8 cellular contexts compared by ENCODE assay signal in genomic region chr11:66958956-66959274, GRCh38. TPM values are rescaled to one million over a fixed set of nuclear protein-coding genes. Genes with fewer than 3 reads are reported as not detected.
DNase-seq lines count a peak whose midpoint lies in the region; ATAC-seq and TF ChIP-seq lines count a peak whose summit lies in the region.
"Had no signal": no experiment of that assay in that cellular context is flagged by ENCODE, and none has a peak within 500 bp of the region (broad histone marks: within the 10 kb centered on the region; RNA-seq: fewer than 3 reads in every experiment).

No MANE protein-coding gene starts in this region.

- peaks cover 1% of the 10 kb centered on the region for H3K27me3 Mint-ChIP-seq in activated CD8-positive, alpha-beta T cell treated with anti-CD3 and anti-CD28 coated beads for 36 hours

- H3K4me2 ChIP-seq in smooth muscle cell, result peak overlapping the region; percentile 83

- DNase-seq in HFF-Myc (ENCODE audit: extremely low read depth, low read depth) (no peak), right cardiac atrium (no peak), smooth muscle cell (lab: John Stamatoyannopoulos, UW; ENCODE audit: unreplicated experiment) (no peak), kidney glomerular epithelial cell (lab: John Stamatoyannopoulos, UW) (no peak)
- no peak for DNase-seq in activated CD8-positive, alpha-beta T cell treated with anti-CD3 and anti-CD28 coated beads for 36 hours

- peak overlapping the region; percentile 78 for H3K27ac Mint-ChIP-seq in activated CD8-positive, alpha-beta T cell treated with anti-CD3 and anti-CD28 coated beads for 36 hours

- H3K27ac ChIP-seq in right cardiac atrium (ENCODE audit: low read length) (peak overlapping the region; percentile 61), smooth muscle cell (ENCODE audit: low read depth) (peak overlapping the region; percentile 31)

- no peaks in the 10 kb centered on the region for H3K36me3 ChIP-seq in smooth muscle cell (ENCODE audit: low read depth)

- H3K9me3 ChIP-seq in right cardiac atrium (ENCODE audit: control insufficient read depth, low read length) (no peaks in the 10 kb centered on the region), smooth muscle cell (replicated peaks; ENCODE audit: low read depth) (no peaks in the 10 kb centered on the region)

- TF ChIP-seq CTCF in HFF-Myc (IDR thresholded peaks at IDR 0.05; ENCODE audit: low read depth, low read length, missing control alignments) (no peak), smooth muscle cell (IDR thresholded peaks at IDR 0.05; ENCODE audit: borderline replicate concordance, insufficient read depth, poor library complexity, severe bottlenecking) (no peak)
- TF ChIP-seq CTCF in activated CD8-positive, alpha-beta T cell treated with anti-CD3 and anti-CD28 coated beads for 36 hours (IDR thresholded peaks at IDR 0.05), result no peak

- POLR2A ChIA-PET in activated CD8-positive, alpha-beta T cell treated with anti-CD3 and anti-CD28 coated beads for 36 hours (lab: Charles Lee), result interaction anchor here (0.8 to 2.3 kb wide), 6 partner anchors 11 to 65 kb away, joined by 3 to 11 read pairs (median 3); no protein-coding TSS in a partner anchor

- peak overlapping the region; percentile 71 for H2AFZ ChIP-seq in smooth muscle cell (ENCODE audit: low read depth)

- H3K27me3 ChIP-seq in right cardiac atrium (ENCODE audit: control insufficient read depth, insufficient read depth) (no peaks in the 10 kb centered on the region), smooth muscle cell (ENCODE audit: low read depth) (no peaks in the 10 kb centered on the region)

- peak overlapping the region; percentile 11 for H3K9ac ChIP-seq in smooth muscle cell (ENCODE audit: low read depth)

- H3K79me2 ChIP-seq in smooth muscle cell (ENCODE audit: low read depth), result no peaks in the 10 kb centered on the region

- peak overlapping the region; percentile 69 for H3K4me3 Mint-ChIP-seq in activated CD8-positive, alpha-beta T cell treated with anti-CD3 and anti-CD28 coated beads for 36 hours

- intact Hi-C loops in activated CD8-positive, alpha-beta T cell treated with anti-CD3 and anti-CD28 coated beads for 36 hours (cut with micrococcal nuclease), result no loop called here
- intact Hi-C loops in right cardiac atrium (cut with DNase I), result no loop called here

- peaks cover 5% of the 10 kb centered on the region for H3K4me1 ChIP-seq in right cardiac atrium (ENCODE audit: control insufficient read depth, insufficient read depth, low read length)
- H3K4me1 ChIP-seq in smooth muscle cell (ENCODE audit: low read depth), result peaks cover 18% of the 10 kb centered on the region

- H3K4me3 ChIP-seq in HFF-Myc (replicated peaks; ENCODE audit: low read depth, low read length) (peak overlapping the region; percentile 20), right cardiac atrium (ENCODE audit: low read length) (no peak overlapping the region), smooth muscle cell (peak overlapping the region; percentile 67)

- H4K20me1 ChIP-seq in smooth muscle cell (ENCODE audit: low read depth), result no peaks in the 10 kb centered on the region

- 32% methylated on average over 10 of the region's 10 CpGs for WGBS in right cardiac atrium
- WGBS in smooth muscle cell (ENCODE audit: low lambda C conversion rate), result 17% methylated on average over 10 of the region's 10 CpGs

- peaks cover 15% of the 10 kb centered on the region for H3F3A ChIP-seq in smooth muscle cell (ENCODE audit: low read depth)

- CTCF ChIA-PET in activated CD8-positive, alpha-beta T cell treated with anti-CD3 and anti-CD28 coated beads for 36 hours (lab: Charles Lee), result interaction anchor here (0.9 to 1.7 kb wide), 3 partner anchors 11 to 263 kb away, joined by 3 to 7 read pairs (median 3); no protein-coding TSS in a partner anchor

- H3K36me3 Mint-ChIP-seq in activated CD8-positive, alpha-beta T cell treated with anti-CD3 and anti-CD28 coated beads for 36 hours (ENCODE audit: low read depth), result no peaks in the 10 kb centered on the region

- no peaks in the 10 kb centered on the region for H3K9me3 Mint-ChIP-seq in activated CD8-positive, alpha-beta T cell treated with anti-CD3 and anti-CD28 coated beads for 36 hours

- peaks cover 20% of the 10 kb centered on the region for H3K4me1 Mint-ChIP-seq in activated CD8-positive, alpha-beta T cell treated with anti-CD3 and anti-CD28 coated beads for 36 hours (ENCODE audit: low read depth)

- peak; percentile 3 for ATAC-seq in activated CD8-positive, alpha-beta T cell treated with anti-CD3 and anti-CD28 coated beads for 36 hours
- ATAC-seq in right cardiac atrium, result no peak
- no peak for ATAC-seq in HG03354 (IDR thresholded peaks at IDR 0.05; ENCODE audit: poor library complexity, severe bottlenecking, unreplicated experiment)
- no peak for ATAC-seq in HG03135 (IDR thresholded peaks at IDR 0.05; ENCODE audit: unreplicated experiment)

RNA-seq across cellular contexts. Expression of gene PC, which starts 0.7 kb away (rescaled TPM):
- 1 to 10 TPM; 5.6 to 6.5 TPM for total RNA-seq in activated CD8-positive, alpha-beta T cell treated with anti-CD3 and anti-CD28 coated beads for 36 hours
- 10 to 100 TPM in 1 of 4 donors, 1 to 10 TPM in 3; 7.2 to 11.0 (median 9.0) TPM for total RNA-seq in right cardiac atrium
- 22.6 TPM for polyA plus RNA-seq in right cardiac atrium
- total RNA-seq in smooth muscle cell, result 11.8 TPM in 2 replicates
- polyA plus RNA-seq in smooth muscle cell, result 21.8 and 36.1 TPM in 2 replicates

RNA-seq across cellular contexts. Expression of gene C11orf86, which starts 16.2 kb away (rescaled TPM):
- total RNA-seq in activated CD8-positive, alpha-beta T cell treated with anti-CD3 and anti-CD28 coated beads for 36 hours, result not detected
- total RNA-seq in right cardiac atrium (not detected), smooth muscle cell (not detected in 2 replicates)
- polyA plus RNA-seq in right cardiac atrium (not detected), smooth muscle cell (not detected in 2 replicates)
- total RNA-seq: H4 had no signal
